ENCODE assay signal across 10 cellular contexts in the genomic region with DNA sequence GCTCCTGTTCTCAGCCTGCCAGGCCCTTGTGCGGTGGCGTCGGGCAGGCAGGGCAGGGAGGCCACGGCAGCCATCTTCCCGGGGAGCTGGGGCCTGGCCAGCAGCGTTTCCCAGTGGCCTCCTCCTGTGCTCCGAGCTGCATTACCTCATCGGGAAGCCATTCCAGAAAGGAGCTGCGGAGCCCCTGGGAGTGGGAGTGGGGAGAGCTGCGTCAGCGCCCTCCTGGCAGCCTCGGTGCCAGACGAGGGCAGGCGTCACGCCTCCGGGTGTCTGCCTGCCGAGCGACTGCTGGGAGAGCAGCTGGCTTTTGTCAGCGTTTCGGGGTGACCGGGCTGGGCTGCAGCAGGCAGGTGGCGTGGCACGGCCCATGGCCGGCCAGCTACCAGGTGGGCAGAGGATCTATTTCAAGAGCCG. TPM values are rescaled to one million over a fixed set of nuclear protein-coding genes. Genes with fewer than 3 reads are reported as not detected.
A peak's percentile ranks its signal among the peaks of the same experiment; 100 is the strongest.
DNase-seq lines count a peak whose midpoint lies in the region; ATAC-seq, FAIRE-seq and TF ChIP-seq lines count a peak whose summit lies in the region.
"Had no signal": no experiment of that assay in that cellular context is flagged by ENCODE, and none has a peak within 500 bp of the region (broad histone marks: within the 10 kb centered on the region; RNA-seq: fewer than 3 reads in every experiment).

No MANE protein-coding gene starts in this region.

- no TSS peak for BruUV-seq in A673 (replicated peaks; lab: Mats Ljungman, UMichigan)

- H3K27me3 ChIP-seq in A673 (replicated peaks; ENCODE audit: insufficient read depth, low read depth, low read length, poor library complexity): no peaks in the 10 kb centered on the region

- H3K4me3 Mint-ChIP-seq in mesothelial cell of epicardium: no peak overlapping the region
- H3K4me3 Mint-ChIP-seq: stimulated activated naive CD8-positive, alpha-beta T cell treated with anti-CD3 and anti-CD28 coated beads, Interleukin-15, Interleukin-2, amounts not matched to agents 100 ng/mL and 50 ng/mL, for 24 hours had no signal

- no peaks in the 10 kb centered on the region for H3K27me3 Mint-ChIP-seq in mesothelial cell of epicardium (ENCODE audit: low read depth)
- H3K27me3 Mint-ChIP-seq: IgD-negative memory B cell; stimulated activated naive CD8-positive, alpha-beta T cell treated with anti-CD3 and anti-CD28 coated beads, Interleukin-15, Interleukin-2, amounts not matched to agents 100 ng/mL and 50 ng/mL, for 24 hours had no signal

- TF ChIP-seq CTCF in A673 (conservative IDR thresholded peaks at IDR 0.05; ENCODE audit: low read depth, low read length) (no peak), mesothelial cell of epicardium (IDR thresholded peaks at IDR 0.05; ENCODE audit: unreplicated experiment) (no peak)

- H3K4me1 ChIP-seq in A673 (ENCODE audit: insufficient read depth, low read length, poor library complexity, severe bottlenecking): peaks cover 40% of the 10 kb centered on the region

- ATAC-seq in GM21360 (IDR thresholded peaks at IDR 0.05; ENCODE audit: unreplicated experiment): no peak

- H3K9me3 ChIP-seq in A673 (ENCODE audit: low read depth, low read length, poor library complexity, severe bottlenecking): peaks cover 13% of the 10 kb centered on the region

- POLR2A ChIA-PET in A673 (lab: Charles Lee; ENCODE audit: low non-redundant PET): interaction anchor here (0.5 kb wide), 1 partner anchor 17 kb away, joined by 10 read pairs; no protein-coding TSS in a partner anchor

- peaks cover 2% of the 10 kb centered on the region for H3K36me3 Mint-ChIP-seq in mesothelial cell of epicardium

- H3K4me1 Mint-ChIP-seq in mesothelial cell of epicardium: peaks cover 20% of the 10 kb centered on the region

- intact Hi-C loops in A673 (cut with micrococcal nuclease; ENCODE audit: unreplicated experiment): loop anchor here (2.0 kb wide), 1 partner anchor 109 kb away; no protein-coding TSS in a partner anchor

- H3K4me3 ChIP-seq in A673 (ENCODE audit: low read depth, low read length, poor library complexity, severe bottlenecking): no peak overlapping the region

- peak overlapping the region; percentile 60 for H3K27ac ChIP-seq in A673 (ENCODE audit: low read depth, low read length, poor library complexity, severe bottlenecking)

- peaks cover 4% of the 10 kb centered on the region for H3K9me3 Mint-ChIP-seq in mesothelial cell of epicardium

- DNase-seq in A673 (ENCODE audit: low spot score): peak; percentile 85
- DNase-seq in NCI-H2107 treated with DMSO at 0.1 percent for 48 hours (lab: John Stamatoyannopoulos, UW; ENCODE audit: unreplicated experiment): peak; percentile 70
- peak; percentile 91 for DNase-seq in dedifferentiated amniotic fluid mesenchymal stem cell (ENCODE audit: extremely low spot score)
- DNase-seq in mesothelial cell of epicardium (ENCODE audit: low spot score in 2 of 2, unreplicated experiment in 2 of 2): peak; percentile 54 to 56
- DNase-seq in NAMALWA (ENCODE audit: low spot score): no peak
- no peak for DNase-seq in stimulated activated CD4-positive, alpha-beta T cell treated with anti-CD3 and anti-CD28 coated beads, Interleukin-4, amount 100 ng/mL, for 24 hours
- DNase-seq in HTR-8/SVneo (ENCODE audit: insufficient read length, low spot score): no peak

- H3K27ac Mint-ChIP-seq in mesothelial cell of epicardium: peak overlapping the region; percentile 95
- H3K27ac Mint-ChIP-seq: IgD-negative memory B cell; stimulated activated naive CD8-positive, alpha-beta T cell treated with anti-CD3 and anti-CD28 coated beads, Interleukin-15, Interleukin-2, amounts not matched to agents 100 ng/mL and 50 ng/mL, for 24 hours had no signal

- no peak for FAIRE-seq in HTR-8/SVneo (lab: Jason Lieb, UNC)

- CTCF ChIA-PET in A673 (lab: Charles Lee): interaction anchor here (0.5 to 1.1 kb wide), 4 partner anchors 9 to 109 kb away, joined by 3 to 7 read pairs (median 4); no protein-coding TSS in a partner anchor

- no peaks in the 10 kb centered on the region for H3K36me3 ChIP-seq in A673 (ENCODE audit: insufficient read depth, low read length, poor library complexity, severe bottlenecking)

RNA-seq across cellular contexts. Expression of a gene that starts 30.9 kb away (rescaled TPM):
- total RNA-seq in A673 (2021) (not detected in 2 replicates), mesothelial cell of epicardium (11.2 to 12.2 TPM (median 12.0 TPM) in 3 replicates)

Comparison
In these comparisons a context has a peak if more than half of its experiments do, and no peak if none do; other contexts are left out.
1. DNase-seq: peak in A673 (single experiment), NCI-H2107 treated with DMSO at 0.1 percent for 48 hours (single experiment), dedifferentiated amniotic fluid mesenchymal stem cell (single experiment) and mesothelial cell of epicardium (2 of 2); none in NAMALWA (single experiment), stimulated activated CD4-positive, alpha-beta T cell treated with anti-CD3 and anti-CD28 coated beads, Interleukin-4, amount 100 ng/mL, for 24 hours (single experiment) and HTR-8/SVneo (single experiment).
2. RNA of a gene that starts 30.9 kb away (total RNA-seq): 11.2 to 12.2 TPM in mesothelial cell of epicardium; not detected in A673; every median in the first group is over 10 times any median in the second.